ENCODE assay signal across 1 cellular context in the genomic region with DNA sequence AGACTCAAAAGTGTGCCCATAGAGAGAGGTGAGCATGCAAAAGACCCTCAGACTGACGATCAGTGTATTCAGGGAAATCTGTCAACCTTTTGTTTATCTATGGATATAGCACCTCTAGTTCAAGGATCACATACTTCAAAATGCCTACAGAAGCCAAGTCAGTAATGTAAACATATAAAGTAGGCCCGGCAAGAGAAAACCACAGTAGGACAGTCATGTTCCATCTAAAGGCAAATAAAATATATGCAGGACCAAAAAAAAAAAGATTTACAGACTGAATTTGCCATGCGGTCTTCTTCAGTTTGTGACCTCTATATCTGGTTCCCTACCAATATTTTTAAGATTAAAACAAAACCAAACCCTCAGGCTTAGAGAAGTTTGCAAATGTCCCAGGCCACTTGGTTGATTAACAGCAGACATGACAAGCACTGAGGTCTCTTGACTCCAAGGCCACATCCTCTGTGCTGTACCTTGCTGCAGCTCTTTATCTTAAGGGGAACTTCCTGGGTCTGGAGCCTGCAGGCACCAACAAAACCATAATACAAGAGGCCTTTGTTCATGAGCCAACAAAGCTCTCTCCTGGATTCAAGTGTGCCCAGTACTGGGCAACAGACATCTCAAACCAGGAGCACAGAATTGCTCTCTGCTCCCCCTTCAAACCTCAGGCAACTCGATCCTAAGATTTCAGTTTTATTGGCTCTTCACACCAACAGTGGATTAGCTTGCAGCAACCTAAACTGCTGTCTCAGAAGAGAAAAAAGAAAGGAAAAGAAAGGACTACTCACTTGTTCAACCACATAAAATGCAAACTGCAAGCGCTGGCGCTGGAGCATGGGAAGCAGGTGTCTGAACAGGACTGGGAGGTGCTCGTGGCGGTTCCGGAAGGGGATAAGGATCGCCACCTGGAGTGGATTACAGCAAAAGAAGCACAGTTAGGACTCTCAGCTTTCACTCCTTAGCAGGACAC.
TF ChIP-seq lines count a peak whose summit lies in the region.

No MANE protein-coding gene starts in this region.

TF ChIP-seq in HepG2, 621 proteins besides CTCF, POLR2A, EP300 and RAD21 (continued from another document and continues in another):
- TF ChIP-seq, protein P1, sequence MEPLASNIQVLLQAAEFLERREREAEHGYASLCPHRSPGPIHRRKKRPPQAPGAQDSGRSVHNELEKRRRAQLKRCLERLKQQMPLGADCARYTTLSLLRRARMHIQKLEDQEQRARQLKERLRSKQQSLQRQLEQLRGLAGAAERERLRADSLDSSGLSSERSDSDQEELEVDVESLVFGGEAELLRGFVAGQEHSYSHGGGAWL (CRISPR knock-in tag; IDR thresholded peaks at IDR 0.05): no peak
- TF ChIP-seq NFIC (IDR thresholded peaks at IDR 0.05; ENCODE audit: low read length): peak; percentile 57
- 0 out of 2 replicates have a peak, but pooled peaks have one; percentile 59 for TF ChIP-seq ZNF20 (CRISPR knock-in tag; IDR thresholded peaks at IDR 0.05)
- no peak for TF ChIP-seq SCMH1 (CRISPR knock-in tag; IDR thresholded peaks at IDR 0.05; ENCODE audit: borderline replicate concordance)
- TF ChIP-seq ZNF383 (CRISPR knock-in tag; IDR thresholded peaks at IDR 0.05; ENCODE audit: borderline replicate concordance): no peak
- no peak for TF ChIP-seq NAIF1 (CRISPR knock-in tag; IDR thresholded peaks at IDR 0.05; ENCODE audit: borderline replicate concordance)
- 0 out of 2 replicates have a peak, but pooled peaks have one; percentile 6 for TF ChIP-seq RXRB (CRISPR knock-in tag; IDR thresholded peaks at IDR 0.05; ENCODE audit: borderline replicate concordance)
- peak; percentile 46; the same call in 1 of the 2 replicates for TF ChIP-seq GFI1 (CRISPR knock-in tag; IDR thresholded peaks at IDR 0.05; ENCODE audit: borderline replicate concordance)
- no peak for TF ChIP-seq ZNF709 (CRISPR knock-in tag; IDR thresholded peaks at IDR 0.05)
- TF ChIP-seq ARNT (IDR thresholded peaks at IDR 0.05): no peak
- TF ChIP-seq, protein P2, sequence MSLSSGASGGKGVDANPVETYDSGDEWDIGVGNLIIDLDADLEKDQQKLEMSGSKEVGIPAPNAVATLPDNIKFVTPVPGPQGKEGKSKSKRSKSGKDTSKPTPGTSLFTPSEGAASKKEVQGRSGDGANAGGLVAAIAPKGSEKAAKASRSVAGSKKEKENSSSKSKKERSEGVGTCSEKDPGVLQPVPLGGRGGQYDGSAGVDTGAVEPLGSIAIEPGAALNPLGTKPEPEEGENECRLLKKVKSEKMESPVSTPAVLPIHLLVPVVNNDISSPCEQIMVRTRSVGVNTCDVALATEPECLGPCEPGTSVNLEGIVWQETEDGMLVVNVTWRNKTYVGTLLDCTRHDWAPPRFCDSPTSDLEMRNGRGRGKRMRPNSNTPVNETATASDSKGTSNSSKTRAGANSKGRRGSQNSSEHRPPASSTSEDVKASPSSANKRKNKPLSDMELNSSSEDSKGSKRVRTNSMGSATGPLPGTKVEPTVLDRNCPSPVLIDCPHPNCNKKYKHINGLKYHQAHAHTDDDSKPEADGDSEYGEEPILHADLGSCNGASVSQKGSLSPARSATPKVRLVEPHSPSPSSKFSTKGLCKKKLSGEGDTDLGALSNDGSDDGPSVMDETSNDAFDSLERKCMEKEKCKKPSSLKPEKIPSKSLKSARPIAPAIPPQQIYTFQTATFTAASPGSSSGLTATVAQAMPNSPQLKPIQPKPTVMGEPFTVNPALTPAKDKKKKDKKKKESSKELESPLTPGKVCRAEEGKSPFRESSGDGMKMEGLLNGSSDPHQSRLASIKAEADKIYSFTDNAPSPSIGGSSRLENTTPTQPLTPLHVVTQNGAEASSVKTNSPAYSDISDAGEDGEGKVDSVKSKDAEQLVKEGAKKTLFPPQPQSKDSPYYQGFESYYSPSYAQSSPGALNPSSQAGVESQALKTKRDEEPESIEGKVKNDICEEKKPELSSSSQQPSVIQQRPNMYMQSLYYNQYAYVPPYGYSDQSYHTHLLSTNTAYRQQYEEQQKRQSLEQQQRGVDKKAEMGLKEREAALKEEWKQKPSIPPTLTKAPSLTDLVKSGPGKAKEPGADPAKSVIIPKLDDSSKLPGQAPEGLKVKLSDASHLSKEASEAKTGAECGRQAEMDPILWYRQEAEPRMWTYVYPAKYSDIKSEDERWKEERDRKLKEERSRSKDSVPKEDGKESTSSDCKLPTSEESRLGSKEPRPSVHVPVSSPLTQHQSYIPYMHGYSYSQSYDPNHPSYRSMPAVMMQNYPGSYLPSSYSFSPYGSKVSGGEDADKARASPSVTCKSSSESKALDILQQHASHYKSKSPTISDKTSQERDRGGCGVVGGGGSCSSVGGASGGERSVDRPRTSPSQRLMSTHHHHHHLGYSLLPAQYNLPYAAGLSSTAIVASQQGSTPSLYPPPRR (CRISPR knock-in tag; IDR thresholded peaks at IDR 0.05; ENCODE audit: borderline replicate concordance): peak; percentile 49; the same call in 1 of the 2 replicates
- peak; percentile 71 for TF ChIP-seq TBX2 (CRISPR knock-in tag; IDR thresholded peaks at IDR 0.05; ENCODE audit: borderline replicate concordance)
- TF ChIP-seq, protein P3, sequence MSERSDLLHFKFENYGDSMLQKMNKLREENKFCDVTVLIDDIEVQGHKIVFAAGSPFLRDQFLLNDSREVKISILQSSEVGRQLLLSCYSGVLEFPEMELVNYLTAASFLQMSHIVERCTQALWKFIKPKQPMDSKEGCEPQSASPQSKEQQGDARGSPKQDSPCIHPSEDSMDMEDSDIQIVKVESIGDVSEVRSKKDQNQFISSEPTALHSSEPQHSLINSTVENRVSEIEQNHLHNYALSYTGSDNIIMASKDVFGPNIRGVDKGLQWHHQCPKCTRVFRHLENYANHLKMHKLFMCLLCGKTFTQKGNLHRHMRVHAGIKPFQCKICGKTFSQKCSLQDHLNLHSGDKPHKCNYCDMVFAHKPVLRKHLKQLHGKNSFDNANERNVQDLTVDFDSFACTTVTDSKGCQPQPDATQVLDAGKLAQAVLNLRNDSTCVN (CRISPR knock-in tag; IDR thresholded peaks at IDR 0.05; ENCODE audit: borderline replicate concordance): 0 out of 2 replicates have a peak, but pooled peaks have one; percentile 57
- TF ChIP-seq SALL1 (CRISPR knock-in tag; IDR thresholded peaks at IDR 0.05): peak; percentile 8; the same call in 1 of the 2 replicates
- peak; percentile 50; the same call in 1 of the 2 replicates for TF ChIP-seq PITX1 (CRISPR knock-in tag; IDR thresholded peaks at IDR 0.05)
- no peak for TF ChIP-seq NCOA5 (CRISPR knock-in tag; IDR thresholded peaks at IDR 0.05)
- peak; percentile 76; the same call in 1 of the 2 replicates for TF ChIP-seq MEIS1 (CRISPR knock-in tag; IDR thresholded peaks at IDR 0.05; ENCODE audit: borderline replicate concordance)
- no peak for TF ChIP-seq YEATS2 (CRISPR knock-in tag; IDR thresholded peaks at IDR 0.05; ENCODE audit: borderline replicate concordance)
- peak; percentile 44; the same call in 1 of the 2 replicates for TF ChIP-seq FOXJ3 (CRISPR knock-in tag; IDR thresholded peaks at IDR 0.05; ENCODE audit: borderline replicate concordance)
- TF ChIP-seq KDM6A (CRISPR knock-in tag; IDR thresholded peaks at IDR 0.05; ENCODE audit: low read depth): peak; percentile 58; the same call in 1 of the 2 replicates
- peak; percentile 30; the same call in 1 of the 2 replicates for TF ChIP-seq RBAK (CRISPR knock-in tag; IDR thresholded peaks at IDR 0.05)
- TF ChIP-seq ZBTB7A (CRISPR knock-in tag; IDR thresholded peaks at IDR 0.05): no peak
- TF ChIP-seq, protein P4, sequence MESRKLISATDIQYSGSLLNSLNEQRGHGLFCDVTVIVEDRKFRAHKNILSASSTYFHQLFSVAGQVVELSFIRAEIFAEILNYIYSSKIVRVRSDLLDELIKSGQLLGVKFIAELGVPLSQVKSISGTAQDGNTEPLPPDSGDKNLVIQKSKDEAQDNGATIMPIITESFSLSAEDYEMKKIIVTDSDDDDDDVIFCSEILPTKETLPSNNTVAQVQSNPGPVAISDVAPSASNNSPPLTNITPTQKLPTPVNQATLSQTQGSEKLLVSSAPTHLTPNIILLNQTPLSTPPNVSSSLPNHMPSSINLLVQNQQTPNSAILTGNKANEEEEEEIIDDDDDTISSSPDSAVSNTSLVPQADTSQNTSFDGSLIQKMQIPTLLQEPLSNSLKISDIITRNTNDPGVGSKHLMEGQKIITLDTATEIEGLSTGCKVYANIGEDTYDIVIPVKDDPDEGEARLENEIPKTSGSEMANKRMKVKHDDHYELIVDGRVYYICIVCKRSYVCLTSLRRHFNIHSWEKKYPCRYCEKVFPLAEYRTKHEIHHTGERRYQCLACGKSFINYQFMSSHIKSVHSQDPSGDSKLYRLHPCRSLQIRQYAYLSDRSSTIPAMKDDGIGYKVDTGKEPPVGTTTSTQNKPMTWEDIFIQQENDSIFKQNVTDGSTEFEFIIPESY (CRISPR knock-in tag; IDR thresholded peaks at IDR 0.05): peak; percentile 97
- TF ChIP-seq, protein P5, sequence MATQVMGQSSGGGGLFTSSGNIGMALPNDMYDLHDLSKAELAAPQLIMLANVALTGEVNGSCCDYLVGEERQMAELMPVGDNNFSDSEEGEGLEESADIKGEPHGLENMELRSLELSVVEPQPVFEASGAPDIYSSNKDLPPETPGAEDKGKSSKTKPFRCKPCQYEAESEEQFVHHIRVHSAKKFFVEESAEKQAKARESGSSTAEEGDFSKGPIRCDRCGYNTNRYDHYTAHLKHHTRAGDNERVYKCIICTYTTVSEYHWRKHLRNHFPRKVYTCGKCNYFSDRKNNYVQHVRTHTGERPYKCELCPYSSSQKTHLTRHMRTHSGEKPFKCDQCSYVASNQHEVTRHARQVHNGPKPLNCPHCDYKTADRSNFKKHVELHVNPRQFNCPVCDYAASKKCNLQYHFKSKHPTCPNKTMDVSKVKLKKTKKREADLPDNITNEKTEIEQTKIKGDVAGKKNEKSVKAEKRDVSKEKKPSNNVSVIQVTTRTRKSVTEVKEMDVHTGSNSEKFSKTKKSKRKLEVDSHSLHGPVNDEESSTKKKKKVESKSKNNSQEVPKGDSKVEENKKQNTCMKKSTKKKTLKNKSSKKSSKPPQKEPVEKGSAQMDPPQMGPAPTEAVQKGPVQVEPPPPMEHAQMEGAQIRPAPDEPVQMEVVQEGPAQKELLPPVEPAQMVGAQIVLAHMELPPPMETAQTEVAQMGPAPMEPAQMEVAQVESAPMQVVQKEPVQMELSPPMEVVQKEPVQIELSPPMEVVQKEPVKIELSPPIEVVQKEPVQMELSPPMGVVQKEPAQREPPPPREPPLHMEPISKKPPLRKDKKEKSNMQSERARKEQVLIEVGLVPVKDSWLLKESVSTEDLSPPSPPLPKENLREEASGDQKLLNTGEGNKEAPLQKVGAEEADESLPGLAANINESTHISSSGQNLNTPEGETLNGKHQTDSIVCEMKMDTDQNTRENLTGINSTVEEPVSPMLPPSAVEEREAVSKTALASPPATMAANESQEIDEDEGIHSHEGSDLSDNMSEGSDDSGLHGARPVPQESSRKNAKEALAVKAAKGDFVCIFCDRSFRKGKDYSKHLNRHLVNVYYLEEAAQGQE (IDR thresholded peaks at IDR 0.05; ENCODE audit: borderline replicate concordance in 1 of 2, low read depth in 1 of 2, low read length in 2 of 2): 0 out of 4 replicates have a peak, but pooled peaks of 1 of the 2 experiments have one; percentile 28
- TF ChIP-seq SAP130 (CRISPR knock-in tag; IDR thresholded peaks at IDR 0.05; ENCODE audit: low read depth): peak; percentile 76
- TF ChIP-seq ZNF781 (CRISPR knock-in tag; IDR thresholded peaks at IDR 0.05; ENCODE audit: borderline replicate concordance, not compliant biosample characterization): peak; percentile 48
- TF ChIP-seq, protein P6, sequence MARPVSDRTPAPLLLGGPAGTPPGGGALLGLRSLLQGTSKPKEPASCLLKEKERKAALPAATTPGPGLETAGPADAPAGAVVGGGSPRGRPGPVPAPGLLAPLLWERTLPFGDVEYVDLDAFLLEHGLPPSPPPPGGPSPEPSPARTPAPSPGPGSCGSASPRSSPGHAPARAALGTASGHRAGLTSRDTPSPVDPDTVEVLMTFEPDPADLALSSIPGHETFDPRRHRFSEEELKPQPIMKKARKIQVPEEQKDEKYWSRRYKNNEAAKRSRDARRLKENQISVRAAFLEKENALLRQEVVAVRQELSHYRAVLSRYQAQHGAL (CRISPR knock-in tag; IDR thresholded peaks at IDR 0.05; ENCODE audit: not compliant biosample characterization): peak; percentile 46
- no peak for TF ChIP-seq FOXP1 (IDR thresholded peaks at IDR 0.05)
- TF ChIP-seq FOXP1 (CRISPR knock-in tag; IDR thresholded peaks at IDR 0.05): peak; percentile 82
- TF ChIP-seq SIX1 (CRISPR knock-in tag; IDR thresholded peaks at IDR 0.05; ENCODE audit: borderline replicate concordance): 0 out of 2 replicates have a peak, but pooled peaks have one; percentile 4
- TF ChIP-seq, protein P7, sequence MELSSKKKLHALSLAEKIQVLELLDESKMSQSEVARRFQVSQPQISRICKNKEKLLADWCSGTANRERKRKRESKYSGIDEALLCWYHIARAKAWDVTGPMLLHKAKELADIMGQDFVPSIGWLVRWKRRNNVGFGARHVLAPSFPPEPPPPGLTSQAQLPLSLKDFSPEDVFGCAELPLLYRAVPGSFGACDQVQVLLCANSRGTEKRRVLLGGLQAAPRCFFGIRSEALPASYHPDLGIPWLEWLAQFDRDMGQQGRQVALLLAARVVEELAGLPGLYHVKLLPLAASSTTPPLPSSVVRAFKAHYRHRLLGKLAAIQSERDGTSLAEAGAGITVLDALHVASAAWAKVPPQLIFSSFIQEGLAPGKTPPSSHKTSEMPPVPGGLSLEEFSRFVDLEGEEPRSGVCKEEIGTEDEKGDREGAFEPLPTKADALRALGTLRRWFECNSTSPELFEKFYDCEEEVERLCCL (CRISPR knock-in tag; IDR thresholded peaks at IDR 0.05; ENCODE audit: borderline replicate concordance): no peak
- no peak for TF ChIP-seq KDM3A (CRISPR knock-in tag; IDR thresholded peaks at IDR 0.05; ENCODE audit: low read depth)
- TF ChIP-seq POGZ (CRISPR knock-in tag; IDR thresholded peaks at IDR 0.05): no peak; the same call in 1 of the 2 replicates
- no peak for TF ChIP-seq ZBTB8A (CRISPR knock-in tag; IDR thresholded peaks at IDR 0.05; ENCODE audit: borderline replicate concordance, low read depth)
- no peak for TF ChIP-seq ZNF605 (CRISPR knock-in tag; IDR thresholded peaks at IDR 0.05)
- 0 out of 3 replicates have a peak, but pooled peaks have one; percentile 15 for TF ChIP-seq MXI1 (IDR thresholded peaks at IDR 0.05; ENCODE audit: borderline replicate concordance, low read depth, low read length)
- TF ChIP-seq ZNF792 (CRISPR knock-in tag; IDR thresholded peaks at IDR 0.05): 0 out of 2 replicates have a peak, but pooled peaks have one; percentile 26
- TF ChIP-seq, protein P8, sequence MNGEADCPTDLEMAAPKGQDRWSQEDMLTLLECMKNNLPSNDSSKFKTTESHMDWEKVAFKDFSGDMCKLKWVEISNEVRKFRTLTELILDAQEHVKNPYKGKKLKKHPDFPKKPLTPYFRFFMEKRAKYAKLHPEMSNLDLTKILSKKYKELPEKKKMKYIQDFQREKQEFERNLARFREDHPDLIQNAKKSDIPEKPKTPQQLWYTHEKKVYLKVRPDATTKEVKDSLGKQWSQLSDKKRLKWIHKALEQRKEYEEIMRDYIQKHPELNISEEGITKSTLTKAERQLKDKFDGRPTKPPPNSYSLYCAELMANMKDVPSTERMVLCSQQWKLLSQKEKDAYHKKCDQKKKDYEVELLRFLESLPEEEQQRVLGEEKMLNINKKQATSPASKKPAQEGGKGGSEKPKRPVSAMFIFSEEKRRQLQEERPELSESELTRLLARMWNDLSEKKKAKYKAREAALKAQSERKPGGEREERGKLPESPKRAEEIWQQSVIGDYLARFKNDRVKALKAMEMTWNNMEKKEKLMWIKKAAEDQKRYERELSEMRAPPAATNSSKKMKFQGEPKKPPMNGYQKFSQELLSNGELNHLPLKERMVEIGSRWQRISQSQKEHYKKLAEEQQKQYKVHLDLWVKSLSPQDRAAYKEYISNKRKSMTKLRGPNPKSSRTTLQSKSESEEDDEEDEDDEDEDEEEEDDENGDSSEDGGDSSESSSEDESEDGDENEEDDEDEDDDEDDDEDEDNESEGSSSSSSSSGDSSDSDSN (CRISPR knock-in tag; IDR thresholded peaks at IDR 0.05): peak; percentile 31; the same call in 1 of the 2 replicates
- TF ChIP-seq ELF1 (CRISPR knock-in tag; IDR thresholded peaks at IDR 0.05): peak; percentile 64; the same call in 1 of the 2 replicates
- TF ChIP-seq CREB1 (IDR thresholded peaks at IDR 0.05): no peak
- peak; percentile 66 for TF ChIP-seq CREB1 (CRISPR knock-in tag; IDR thresholded peaks at IDR 0.05)
